22 cellular contexts compared by ENCODE assay signal in genomic region chr5:125450803-125451202, GRCh38.
DNase-seq lines count a peak whose midpoint lies in the region; ATAC-seq and TF ChIP-seq lines count a peak whose summit lies in the region.
"Had no signal": no experiment of that assay in that cellular context is flagged by ENCODE, and none has a peak within 500 bp of the region (broad histone marks: within the 10 kb centered on the region; RNA-seq: fewer than 3 reads in every experiment).

No MANE protein-coding gene starts in this region.

- H3K4me1 ChIP-seq in fibroblast of lung (ENCODE audit: control insufficient read depth, extremely low read depth, insufficient read depth, low read length) = peaks cover 2% of the 10 kb centered on the region
- H3K4me1 ChIP-seq: BLaER1 treated with 17β-estradiol and CSF1 and Interleukin-3, amounts not matched to agents 10 nM and 100 nM had no signal

- H3K4me3 ChIP-seq in AG04450 (ENCODE audit: low read depth, low read length) (no peak overlapping the region), fibroblast of lung (replicated peaks in 1 of 4; ENCODE audit: control extremely low read depth in 1 of 4, insufficient read depth in 1 of 4, low read depth in 3 of 4, low read length in 4 of 4) (no peak overlapping the region)
- H3K4me3 ChIP-seq: BLaER1 treated with 17β-estradiol and CSF1 and Interleukin-3, amounts not matched to agents 10 nM and 100 nM; PC-9 had no signal

- no peak overlapping the region for H3K9ac ChIP-seq in fibroblast of lung (ENCODE audit: insufficient read depth, low read length)
- H3K9ac ChIP-seq: BLaER1 treated with 17β-estradiol and CSF1 and Interleukin-3, amounts not matched to agents 10 nM and 100 nM had no signal

- H3K4me1 Mint-ChIP-seq in activated CD4-positive, alpha-beta T cell treated with anti-CD3 and anti-CD28 coated beads, Interleukin-2, amount 10 ng/mL, durations not matched to agents 7 days and 5 days = no peaks in the 10 kb centered on the region
- H3K4me1 Mint-ChIP-seq: CD8-positive, alpha-beta memory T cell had no signal

- H2AFZ ChIP-seq in fibroblast of lung (ENCODE audit: low read length) = no peak overlapping the region
- H2AFZ ChIP-seq: PC-9 had no signal

- H3K27me3 Mint-ChIP-seq in activated CD4-positive, alpha-beta T cell treated with anti-CD3 and anti-CD28 coated beads, Interleukin-2, amount 10 ng/mL, durations not matched to agents 7 days and 5 days = no peaks in the 10 kb centered on the region

- TF ChIP-seq CTCF in AG04450 (IDR thresholded peaks at IDR 0.05; ENCODE audit: low read depth, low read length) (no peak), fibroblast of lung (conservative IDR thresholded peaks at IDR 0.05 in 1 of 2, IDR thresholded peaks at IDR 0.05 in 1 of 2; ENCODE audit: low read depth in 1 of 2, low read length in 2 of 2) (no peak)

- DNase-seq in AG04450 (ENCODE audit: low read depth, low spot score) (peak; percentile 23), amniotic epithelial cell (ENCODE audit: low read depth) (peak; percentile 62), fibroblast of lung (ENCODE audit: low read depth in 2 of 2) (peak; percentile 17 to 92), iris pigment epithelial cell (ENCODE audit: low read depth) (peak; percentile 77), AG08395 (ENCODE audit: low spot score) (no peak)
- no peak for DNase-seq in activated CD4-positive, alpha-beta T cell treated with anti-CD3 and anti-CD28 coated beads, Interleukin-2, amount 10 ng/mL, durations not matched to agents 7 days and 5 days
- DNase-seq: 8988T; CD8-positive, alpha-beta memory T cell; DMS 273 treated with DMSO at 0.1 percent for 48 hours; GDM1; GOT3; KG1; NCI-H1048; NCI-H1436 treated with DMSO at 0.1 percent for 48 hours; NCI-H2029 treated with DMSO at 0.1 percent for 48 hours; NCI-H2171 treated with DMSO at 0.1 percent for 48 hours; NCI-H446 treated with DMSO at 0.1 percent for 48 hours; NCI-H748 treated with DMSO at 0.1 percent for 48 hours; PC-9 had no signal

- no peaks in the 10 kb centered on the region for H3K27me3 ChIP-seq in AG04450 (ENCODE audit: control insufficient read depth, insufficient read depth, low read length)
- H3K27me3 ChIP-seq in fibroblast of lung (ENCODE audit: control insufficient read depth, insufficient read depth, low read length) = no peaks in the 10 kb centered on the region
- H3K27me3 ChIP-seq: BLaER1 treated with 17β-estradiol and CSF1 and Interleukin-3, amounts not matched to agents 10 nM and 100 nM had no signal

- H3K9me3 ChIP-seq in AG04450 (ENCODE audit: control insufficient read depth, insufficient read depth, low read length) = no peaks in the 10 kb centered on the region
- no peaks in the 10 kb centered on the region for H3K9me3 ChIP-seq in fibroblast of lung (ENCODE audit: control insufficient read depth, insufficient read depth, low read depth, low read length)
- H3K9me3 ChIP-seq: BLaER1 treated with 17β-estradiol and CSF1 and Interleukin-3, amounts not matched to agents 10 nM and 100 nM had no signal

- H3K79me2 ChIP-seq in fibroblast of lung (ENCODE audit: control insufficient read depth, insufficient read depth, low read length) = no peaks in the 10 kb centered on the region

- POLR2A ChIA-PET in AG04450 (lab: Yijun Ruan, JAX) = no interaction called here
- POLR2A ChIA-PET in activated CD4-positive, alpha-beta T cell treated with anti-CD3 and anti-CD28 coated beads, Interleukin-2, amount 10 ng/mL, durations not matched to agents 7 days and 5 days (lab: Charles Lee) = no interaction called here

- CTCF ChIA-PET in AG04450 (lab: Charles Lee) = no interaction called here
- CTCF ChIA-PET in activated CD4-positive, alpha-beta T cell treated with anti-CD3 and anti-CD28 coated beads, Interleukin-2, amount 10 ng/mL, durations not matched to agents 7 days and 5 days (lab: Charles Lee) = no interaction called here

- no peak overlapping the region for H3K27ac Mint-ChIP-seq in activated CD4-positive, alpha-beta T cell treated with anti-CD3 and anti-CD28 coated beads, Interleukin-2, amount 10 ng/mL, durations not matched to agents 7 days and 5 days
- H3K27ac Mint-ChIP-seq: CD8-positive, alpha-beta memory T cell had no signal

- ATAC-seq in HG02763 (IDR thresholded peaks at IDR 0.05; ENCODE audit: unreplicated experiment) = no peak
- ATAC-seq in HG03521 (IDR thresholded peaks at IDR 0.05; ENCODE audit: unreplicated experiment) = no peak

- H3K9me3 Mint-ChIP-seq in activated CD4-positive, alpha-beta T cell treated with anti-CD3 and anti-CD28 coated beads, Interleukin-2, amount 10 ng/mL, durations not matched to agents 7 days and 5 days = peaks cover 15% of the 10 kb centered on the region

- H3K4me2 ChIP-seq in fibroblast of lung (ENCODE audit: extremely low read depth, insufficient read depth, low read length) = no peak overlapping the region
- H3K4me2 ChIP-seq: BLaER1 treated with 17β-estradiol and CSF1 and Interleukin-3, amounts not matched to agents 10 nM and 100 nM; PC-9 had no signal

- H3K27ac ChIP-seq in AG04450 (ENCODE audit: low read depth, low read length) (no peak overlapping the region), fibroblast of lung (ENCODE audit: insufficient read depth, low read length) (no peak overlapping the region)
- H3K27ac ChIP-seq: BLaER1 treated with 17β-estradiol and CSF1 and Interleukin-3, amounts not matched to agents 10 nM and 100 nM; PC-9 had no signal

- no peaks in the 10 kb centered on the region for H3K36me3 Mint-ChIP-seq in activated CD4-positive, alpha-beta T cell treated with anti-CD3 and anti-CD28 coated beads, Interleukin-2, amount 10 ng/mL, durations not matched to agents 7 days and 5 days (ENCODE audit: low read depth)

- H3K36me3 ChIP-seq in fibroblast of lung (ENCODE audit: control insufficient read depth, insufficient read depth, low read length) = no peaks in the 10 kb centered on the region
- H3K36me3 ChIP-seq: BLaER1 treated with 17β-estradiol and CSF1 and Interleukin-3, amounts not matched to agents 10 nM and 100 nM had no signal

- H3K4me3 Mint-ChIP-seq in activated CD4-positive, alpha-beta T cell treated with anti-CD3 and anti-CD28 coated beads, Interleukin-2, amount 10 ng/mL, durations not matched to agents 7 days and 5 days = no peak overlapping the region
- H3K4me3 Mint-ChIP-seq: CD8-positive, alpha-beta memory T cell had no signal

- H4K20me1 ChIP-seq in fibroblast of lung (ENCODE audit: control insufficient read depth, extremely low read depth, insufficient read depth, low read length) = no peaks in the 10 kb centered on the region
- H4K20me1 ChIP-seq: BLaER1 treated with 17β-estradiol and CSF1 and Interleukin-3, amounts not matched to agents 10 nM and 100 nM had no signal

Comparison
In these comparisons a context has a peak if more than half of its experiments do, and no peak if none do; other contexts are left out.
1. DNase-seq: peak in AG04450 (single experiment), amniotic epithelial cell (single experiment), fibroblast of lung (2 of 2) and iris pigment epithelial cell (single experiment); none in activated CD4-positive, alpha-beta T cell treated with anti-CD3 and anti-CD28 coated beads, Interleukin-2, amount 10 ng/mL, durations not matched to agents 7 days and 5 days (single experiment) and AG08395 (single experiment).